Comparison of ENCODE assay signal across 8 cellular contexts in the genomic region with DNA sequence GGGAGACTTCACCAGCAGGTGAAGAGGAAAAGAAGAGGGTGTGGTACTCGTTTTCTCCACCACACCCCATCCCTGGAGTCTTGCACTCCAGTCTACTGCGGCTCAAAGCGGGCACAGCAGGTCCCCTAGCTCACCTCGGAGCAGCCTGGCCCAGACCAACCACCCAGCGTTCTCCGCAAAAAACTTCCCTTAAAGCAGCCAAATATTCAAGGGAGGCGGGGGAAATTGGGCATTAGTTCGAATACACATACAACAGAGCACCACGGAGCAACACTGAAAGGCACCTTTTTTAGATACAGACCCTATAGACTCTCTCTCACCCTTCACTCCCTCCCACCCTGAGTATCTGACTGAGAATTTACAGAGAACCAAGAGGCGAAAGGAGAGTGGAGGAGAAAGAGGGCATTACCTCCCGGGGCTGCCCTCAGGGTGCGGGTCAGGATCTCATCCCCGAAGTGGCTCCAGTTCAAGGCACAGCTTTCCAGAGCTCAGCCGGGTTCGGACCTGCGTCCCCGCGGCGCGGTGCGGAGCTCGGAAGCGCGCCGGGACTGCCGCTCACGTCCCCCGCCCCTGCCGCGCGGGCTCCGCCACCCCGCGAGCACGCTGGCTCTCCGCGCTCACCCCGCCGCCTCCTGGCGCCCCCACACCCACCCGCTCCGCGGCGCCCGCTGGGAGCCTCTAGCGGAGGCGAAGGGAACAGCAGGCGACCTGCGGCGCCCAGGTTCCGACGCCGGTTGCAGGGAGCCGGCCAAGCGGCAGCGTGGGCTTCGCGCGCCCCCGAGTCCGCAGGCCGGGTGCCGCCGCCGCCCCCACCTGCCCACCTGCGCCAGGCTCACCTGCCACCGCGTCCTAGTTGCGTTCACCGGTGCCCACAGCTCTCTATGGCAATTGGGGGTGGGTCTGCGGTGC. TPM values are rescaled to one million over a fixed set of nuclear protein-coding genes. Genes with fewer than 3 reads are reported as not detected.
A peak's percentile ranks its signal among the peaks of the same experiment; 100 is the strongest.
DNase-seq lines count a peak whose midpoint lies in the region; ATAC-seq, FAIRE-seq and TF ChIP-seq lines count a peak whose summit lies in the region.

No MANE protein-coding gene starts in this region.

- ATAC-seq in GM19328 (IDR thresholded peaks at IDR 0.05; ENCODE audit: unreplicated experiment) (peak; percentile 90), HG03280 (IDR thresholded peaks at IDR 0.05; ENCODE audit: unreplicated experiment) (peak; percentile 94), left colon (peak; percentile 86)

- no peaks in the 10 kb centered on the region for H3K36me3 ChIP-seq in bronchial epithelial cell (ENCODE audit: control insufficient read depth, insufficient read depth, low read length)

- H3K27me3 Mint-ChIP-seq in CD14-positive monocyte (ENCODE audit: low read depth in 3 of 3) = peaks cover 55 to 68% (median 58%) of the 10 kb centered on the region in 3 donors

- H3K4me3 Mint-ChIP-seq in CD14-positive monocyte = peak overlapping the region in 1 of 2 donors; percentile 87

- peak; percentile 72 for TF ChIP-seq CTCF in CD14-positive monocyte (IDR thresholded peaks at IDR 0.05)
- peak; percentile 81 for TF ChIP-seq CTCF in bronchial epithelial cell (IDR thresholded peaks at IDR 0.05; ENCODE audit: insufficient read depth, low read length, severe bottlenecking)

- H3K4me3 ChIP-seq in bronchial epithelial cell (ENCODE audit: low read depth, low read length) = peak overlapping the region; percentile 11

- peaks cover 37% of the 10 kb centered on the region for H3K27me3 ChIP-seq in bronchial epithelial cell (ENCODE audit: control insufficient read depth, insufficient read depth, low read length)

- DNase-seq in CD14-positive monocyte (ENCODE audit: low spot score) = no peak
- DNase-seq in OCI-M1 (lab: John Stamatoyannopoulos, UW) = peak; percentile 52
- DNase-seq in bronchial epithelial cell (ENCODE audit: low read depth) = no peak
- peak in 1 of 2 donors; percentile 23 for DNase-seq in left colon
- peak; percentile 35 to 57 for DNase-seq in stimulated activated CD4-positive, alpha-beta T cell treated with anti-CD3 and anti-CD28 coated beads, Interleukin-2, amount 100 ng/mL, for 24 hours
- no peak for DNase-seq in effector CD8-positive, alpha-beta T cell (lab: John Stamatoyannopoulos, UW)

- no peak for FAIRE-seq in bronchial epithelial cell (lab: Jason Lieb, UNC)

- intact Hi-C loops in CD14-positive monocyte (cut with micrococcal nuclease) = no loop called here
- intact Hi-C loops in left colon (cut with DNase I, micrococcal nuclease) = no loop called here

- H3K9me3 Mint-ChIP-seq in CD14-positive monocyte = peaks cover 0 to 14% (median 8%) of the 10 kb centered on the region in 7 donors

- H3K27ac Mint-ChIP-seq in CD14-positive monocyte = no peak overlapping the region

- H3K4me1 Mint-ChIP-seq in CD14-positive monocyte = peaks cover 14% of the 10 kb centered on the region

- peaks cover 3 to 9% of the 10 kb centered on the region in 2 donors for H3K36me3 Mint-ChIP-seq in CD14-positive monocyte

RNA-seq across cellular contexts. Expression of gene LINGO2, which starts 1.5 kb away (rescaled TPM):
- polyA plus RNA-seq in CD14-positive monocyte = not detected
- 0.79 TPM in 1 of 2 replicates, not detected in the other for total RNA-seq in bronchial epithelial cell
- not detected for total RNA-seq in left colon

Comparison
In these comparisons a context has a peak if more than half of its experiments do, and no peak if none do; other contexts are left out.
1. DNase-seq: peak in OCI-M1 (single experiment) and stimulated activated CD4-positive, alpha-beta T cell treated with anti-CD3 and anti-CD28 coated beads, Interleukin-2, amount 100 ng/mL, for 24 hours (2 of 2); none in CD14-positive monocyte (single experiment), bronchial epithelial cell (single experiment) and effector CD8-positive, alpha-beta T cell (single experiment).
2. Peak in every context shown above with its lines, with median percentiles within 50 percentile points of each other: ATAC-seq.